ENCODE assay signal across 8 cellular contexts in genomic region chr16:73071131-73071940, GRCh38. TPM values are rescaled to one million over a fixed set of nuclear protein-coding genes. Genes with fewer than 3 reads are reported as not detected.
A peak's percentile ranks its signal among the peaks of the same experiment; 100 is the strongest.
DNase-seq lines count a peak whose midpoint lies in the region; ATAC-seq lines count a peak whose summit lies in the region.

No MANE protein-coding gene starts in this region.

- DNase-seq in AG08395 (ENCODE audit: low spot score) (peak; percentile 12), NCI-H1417 (lab: John Stamatoyannopoulos, UW) (peak; percentile 47 to 91 (median 78))

- 8 to 29% methylated on average over 3 to 13 of the region's 17 CpGs for WGBS in mesodermal cell (ENCODE audit: insufficient coverage in 2 of 2), 2 experiments

- H3K36me3 ChIP-seq in mesodermal cell (ENCODE audit: control insufficient read depth, insufficient read depth, low read length), result no peaks in the 10 kb centered on the region

- H3K4me3 ChIP-seq in mesodermal cell (ENCODE audit: extremely low read depth, insufficient read depth, low read length, poor library complexity, severe bottlenecking), result peak overlapping the region; percentile 2

- peak overlapping the region; percentile 39 for H3K27ac ChIP-seq in cingulate gyrus (ENCODE audit: low read depth, low read length)
- peak overlapping the region; percentile 59 for H3K27ac ChIP-seq in mesodermal cell (ENCODE audit: low read depth, low read length, severe bottlenecking)

- ATAC-seq in HG03039 (IDR thresholded peaks at IDR 0.05; ENCODE audit: unreplicated experiment) (no peak), HG03175 (IDR thresholded peaks at IDR 0.05; ENCODE audit: unreplicated experiment) (no peak), HG03108 (IDR thresholded peaks at IDR 0.05; ENCODE audit: unreplicated experiment) (no peak), GM18858 (IDR thresholded peaks at IDR 0.05; ENCODE audit: unreplicated experiment) (no peak)

- peaks cover 28% of the 10 kb centered on the region for H3K4me1 ChIP-seq in mesodermal cell (ENCODE audit: control insufficient read depth, insufficient read depth, low read length, poor library complexity, severe bottlenecking)

- H3K9me3 ChIP-seq in mesodermal cell (ENCODE audit: control insufficient read depth, low read length), result no peaks in the 10 kb centered on the region

RNA-seq across cellular contexts. Expression of gene ZFHX3, which starts 23.4 kb away (rescaled TPM):
- 5.9 TPM for polyA plus RNA-seq in mesodermal cell (2013, experiment 1 of 2)
- 4.4 TPM for polyA plus RNA-seq in mesodermal cell (2013, experiment 2 of 2)
